ENCODE assay signal across 12 cellular contexts in genomic region chr15:66670698-66671580, GRCh38. TPM values are rescaled to one million over a fixed set of nuclear protein-coding genes. Genes with fewer than 3 reads are reported as not detected.
A peak's percentile ranks its signal among the peaks of the same experiment; 100 is the strongest.
DNase-seq lines count a peak whose midpoint lies in the region; ATAC-seq, FAIRE-seq and TF ChIP-seq lines count a peak whose summit lies in the region.
"Had no signal": no experiment of that assay in that cellular context is flagged by ENCODE, and none has a peak within 500 bp of the region (broad histone marks: within the 10 kb centered on the region; RNA-seq: fewer than 3 reads in every experiment).

No MANE protein-coding gene starts in this region.

- peak; percentile 13 for FAIRE-seq in keratinocyte (lab: Jason Lieb, UNC)
- FAIRE-seq: GM12892 had no signal

- no peaks in the 10 kb centered on the region for H3K27me3 ChIP-seq in Panc1 (ENCODE audit: control insufficient read depth, insufficient read depth, low read length)
- no peaks in the 10 kb centered on the region for H3K27me3 ChIP-seq in keratinocyte (ENCODE audit: control insufficient read depth, extremely low read depth, insufficient read depth, low read length)
- H3K27me3 ChIP-seq in uterus = no peaks in the 10 kb centered on the region
- H3K27me3 ChIP-seq: ovary had no signal

- CTCF ChIA-PET in Panc1 (lab: Charles Lee) = no interaction called here

- 0 out of 2 replicates have a peak, but pooled peaks cover 2% of the 10 kb centered on the region for H3K4me1 ChIP-seq in Panc1 (ENCODE audit: control insufficient read depth, insufficient read depth, low read length)
- peaks cover 14% of the 10 kb centered on the region for H3K4me1 ChIP-seq in keratinocyte (ENCODE audit: control insufficient read depth, extremely low read depth, insufficient read depth, low read length)
- H3K4me1 ChIP-seq in uterus = no peaks in the 10 kb centered on the region

- H3K36me3 ChIP-seq in Panc1 (ENCODE audit: control insufficient read depth, insufficient read depth, low read length) = no peaks in the 10 kb centered on the region
- no peaks in the 10 kb centered on the region for H3K36me3 ChIP-seq in keratinocyte (ENCODE audit: control insufficient read depth in 2 of 2, extremely low read depth in 1 of 2, insufficient read depth in 2 of 2, low read length in 2 of 2)
- H3K36me3 ChIP-seq in uterus = no peaks in the 10 kb centered on the region
- H3K36me3 ChIP-seq: ovary had no signal

- dilution Hi-C loops in keratinocyte (cut with MboI; ENCODE audit: extremely low pct_ligation_motif_present, low sequenced_read_pairs) = no loop called here

- H3K27ac ChIP-seq in 22Rv1 (peak overlapping the region; percentile 93), Panc1 (ENCODE audit: low read length) (no peak overlapping the region), keratinocyte (ENCODE audit: control insufficient read depth, insufficient read depth, low read length) (peak overlapping the region; percentile 31), uterus (no peak overlapping the region)
- H3K27ac ChIP-seq: coronary artery, ovary had no signal

- no peaks in the 10 kb centered on the region for H3K9me1 ChIP-seq in keratinocyte (ENCODE audit: control insufficient read depth, extremely low read depth, insufficient read depth, low read length)

- peak overlapping the region; percentile 15 for H3K9ac ChIP-seq in keratinocyte (ENCODE audit: control insufficient read depth, extremely low read depth, insufficient read depth, low read length)

- in situ Hi-C loops in Panc1 (cut with HindIII; ENCODE audit: low pct_unique_long_range_greater_than_20kb, low sequenced_read_pairs) = no loop called here

- no peak for TF ChIP-seq CTCF in 22Rv1 (IDR thresholded peaks at IDR 0.05)
- no peak for TF ChIP-seq CTCF in Panc1 (IDR thresholded peaks at IDR 0.05)
- no peak for TF ChIP-seq CTCF in keratinocyte (optimal IDR thresholded peaks at IDR 0.05 in 1 of 3, IDR thresholded peaks at IDR 0.05 in 1 of 3, conservative IDR thresholded peaks at IDR 0.05 in 1 of 3; ENCODE audit: extremely low read depth in 1 of 3, insufficient read depth in 2 of 3, low read length in 3 of 3)
- no peak for TF ChIP-seq CTCF in uterus (IDR thresholded peaks at IDR 0.05)

- intact Hi-C loops in Panc1 (cut with micrococcal nuclease; ENCODE audit: unreplicated experiment) (no loop called here), uterus (cut with DNase I; ENCODE audit: low total_unique reads) (no loop called here)

- H3K4me2 ChIP-seq in keratinocyte (ENCODE audit: control insufficient read depth, extremely low read depth, insufficient read depth, low read depth, low read length) = peak overlapping the region; percentile 82

- no peaks in the 10 kb centered on the region for H3K9me3 ChIP-seq in Panc1 (ENCODE audit: control insufficient read depth, insufficient read depth, low read depth, low read length)
- H3K9me3 ChIP-seq in keratinocyte (ENCODE audit: control insufficient read depth, low read depth, low read length) = no peaks in the 10 kb centered on the region
- no peaks in the 10 kb centered on the region for H3K9me3 ChIP-seq in uterus
- H3K9me3 ChIP-seq: ovary had no signal

- peak overlapping the region; percentile 81 for H2AFZ ChIP-seq in keratinocyte (ENCODE audit: control insufficient read depth, low read length)

- peak; percentile 81 for ATAC-seq in Panc1
- ATAC-seq in HG03521 (IDR thresholded peaks at IDR 0.05; ENCODE audit: unreplicated experiment) = no peak
- ATAC-seq in HG03571 (IDR thresholded peaks at IDR 0.05; ENCODE audit: unreplicated experiment) = no peak

- H3K4me3 ChIP-seq in Panc1 (ENCODE audit: low read depth in 2 of 2, low read length in 2 of 2) (peak overlapping the region in 1 of 2 experiments; percentile 12; a peak in 2 of 4 replicates), keratinocyte (ENCODE audit: control insufficient read depth in 2 of 3, extremely low read depth in 1 of 3, insufficient read depth in 2 of 3, low read depth in 1 of 3, low read length in 3 of 3) (peak overlapping the region in 2 of 3 experiments; percentile 25 to 49), uterus (no peak overlapping the region)
- H3K4me3 ChIP-seq: coronary artery, ovary had no signal

- no peak for TF ChIP-seq POLR2A in uterus (IDR thresholded peaks at IDR 0.05)

- DNase-seq in HT-29 (ENCODE audit: low spot score) = peak; percentile 89
- no peak for DNase-seq in Panc1 (ENCODE audit: low read depth, low spot score)
- DNase-seq in keratinocyte (ENCODE audit: low read depth, low spot score) = peak; percentile 60
- DNase-seq in uterus = no peak
- no peak for DNase-seq in T1000 (lab: John Stamatoyannopoulos, UW)
- DNase-seq: NCI-H1092 treated with DMSO at 0.1 percent for 48 hours, ovary had no signal

- no TSS peak for BruUV-seq in Panc1 (replicated peaks; lab: Mats Ljungman, UMichigan)

- no peaks in the 10 kb centered on the region for H3K79me2 ChIP-seq in keratinocyte (ENCODE audit: control insufficient read depth, insufficient read depth, low read length)

- POLR2A ChIA-PET in Panc1 (lab: Charles Lee) = interaction anchor here (0.6 kb wide), 1 partner anchor 63 kb away, joined by 7 read pairs; no protein-coding TSS in a partner anchor

- no peaks in the 10 kb centered on the region for H4K20me1 ChIP-seq in keratinocyte (ENCODE audit: control insufficient read depth, extremely low read depth, insufficient read depth, low read length)

RNA-seq across cellular contexts. Expression of gene SMAD6, which starts 31.1 kb away (rescaled TPM):
- total RNA-seq in HT-29 (2014; rRNA removed; shearing (Covaris generic)) = 101 and 123 TPM in 2 replicates
- 45.9 TPM for total RNA-seq in Panc1 (2021; ENCODE audit: unreplicated experiment)
- 52.1 TPM for polyA plus RNA-seq in Panc1 (2012; ENCODE audit: insufficient read length)
- polyA plus RNA-seq in keratinocyte = 0.01 to 0.04 TPM (median 0.03 TPM) in 3 replicates
- not detected for polyA plus RNA-seq in keratinocyte (2011; ENCODE audit: low read depth)
- not detected in 2 replicates for polyA plus RNA-seq in keratinocyte (2011; cell fraction: cytosol; rRNA removed)
- polyA plus RNA-seq in keratinocyte (2011; cell fraction: nucleus; rRNA removed) = 0.06 and 0.07 TPM in 2 replicates
- 0.02 and 0.04 TPM in 2 replicates for polyA plus RNA-seq in keratinocyte (2012; ENCODE audit: low replicate concordance)
- polyA minus RNA-seq in keratinocyte = 0.03 TPM in 1 of 3 replicates, not detected in the others
- polyA minus RNA-seq in keratinocyte (2011; cell fraction: cytosol; rRNA and poly(A)+ RNA removed) = 3.8 TPM
- polyA minus RNA-seq in keratinocyte (2011; cell fraction: nucleus; rRNA and poly(A)+ RNA removed) = 0.32 and 0.54 TPM in 2 replicates
- total RNA-seq in uterus = 10 to 100 TPM in 3 of 4 donors, 1 to 10 TPM in 1; 9.4 to 30.1 (median 19.1) TPM

Comparison
In these comparisons a context has a peak if more than half of its experiments do, and no peak if none do; other contexts are left out.
1. H3K27ac ChIP-seq: peak in 22Rv1 (single experiment) and keratinocyte (single experiment); none in Panc1 (single experiment) and uterus (0 of 2).
2. DNase-seq: peak in HT-29 (single experiment) and keratinocyte (single experiment); none in Panc1 (single experiment), uterus (0 of 2) and T1000 (single experiment).
3. H3K4me3 ChIP-seq: peak in keratinocyte (2 of 3); none in uterus (0 of 2).